Comparison of ENCODE assay signal across 8 cellular contexts in the genomic region with DNA sequence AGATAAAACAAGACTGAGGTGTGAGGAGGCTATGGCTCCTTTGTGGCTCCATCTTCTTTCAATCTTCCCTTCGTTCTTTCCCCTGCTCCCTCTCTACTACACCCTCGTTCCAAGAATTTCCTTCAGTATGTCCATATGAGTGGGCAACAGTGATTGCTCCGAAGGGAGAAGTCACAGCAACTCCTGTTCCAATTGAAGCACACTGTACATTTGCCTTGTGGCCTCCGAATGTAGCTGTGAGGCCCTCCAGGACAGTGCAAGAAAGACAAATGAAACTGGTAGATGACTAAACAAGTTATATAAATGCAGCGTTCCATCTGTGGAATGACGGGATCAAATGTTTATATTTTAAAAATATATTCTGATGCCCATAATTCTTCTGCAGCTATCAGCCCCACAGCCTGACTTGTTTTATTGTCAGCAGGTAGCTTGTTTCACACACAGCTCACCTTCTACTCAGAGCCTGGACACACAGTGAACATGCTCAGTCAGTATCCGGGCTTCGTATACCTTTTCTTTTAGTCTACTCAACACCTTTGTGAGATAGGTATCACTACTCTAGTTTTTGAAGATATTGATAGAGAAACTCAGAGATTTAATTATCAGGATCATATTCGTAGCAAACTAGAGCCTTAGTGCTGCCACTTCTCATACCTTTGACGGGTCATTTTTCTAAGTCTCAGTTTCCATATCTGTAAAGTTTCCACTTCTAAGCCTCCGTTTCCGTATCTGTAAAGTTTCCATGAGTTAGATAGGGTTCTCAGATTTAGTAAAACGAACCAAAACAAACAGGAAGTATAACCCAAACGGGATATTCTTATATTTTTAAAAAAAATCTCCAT. TPM values are rescaled to one million over a fixed set of nuclear protein-coding genes. Genes with fewer than 3 reads are reported as not detected.
DNase-seq lines count a peak whose midpoint lies in the region; ATAC-seq and TF ChIP-seq lines count a peak whose summit lies in the region.

No MANE protein-coding gene starts in this region.

- H3K4me1 Mint-ChIP-seq in activated B cell treated with CpG ODN at 0.5 μM for 24 hours = peaks cover 34% of the 10 kb centered on the region

- ATAC-seq in GM21528 (IDR thresholded peaks at IDR 0.05; ENCODE audit: low FRiP score, unreplicated experiment) (peak; percentile 15), activated B cell treated with CpG ODN at 0.5 μM for 24 hours (ENCODE audit: low read depth) (no peak), left lung (no peak)

- H3K36me3 ChIP-seq in BJ (ENCODE audit: control insufficient read depth, insufficient read depth, low read length) (no peaks in the 10 kb centered on the region), left lung (no peaks in the 10 kb centered on the region), transverse colon (no peaks in the 10 kb centered on the region)

- H3K27me3 ChIP-seq in BJ (ENCODE audit: control insufficient read depth, insufficient read depth, low read length) (no peaks in the 10 kb centered on the region), left lung (no peaks in the 10 kb centered on the region), transverse colon (no peaks in the 10 kb centered on the region)

- H3K27ac Mint-ChIP-seq in activated B cell treated with CpG ODN at 0.5 μM for 24 hours = peak overlapping the region; percentile 97

- DNase-seq in BJ (ENCODE audit: low read depth) (no peak), activated B cell treated with CpG ODN at 0.5 μM for 24 hours (no peak), left lung (no peak), transverse colon (no peak), HUDEP-2 (lab: John Stamatoyannopoulos, UW; ENCODE audit: unreplicated experiment in 76 of 76) (no peak), NCI-H1694 treated with DMSO at 0.1 percent for 48 hours (lab: John Stamatoyannopoulos, UW) (no peak)
- no peak for DNase-seq in stimulated activated CD4-positive, alpha-beta T cell treated with anti-CD3 and anti-CD28 coated beads, Interleukin-2, amount 100 ng/mL, for 48 hours

- intact Hi-C loops in activated B cell treated with CpG ODN at 0.5 μM for 24 hours (cut with micrococcal nuclease) = no loop called here
- intact Hi-C loops in left lung (cut with DNase I) = no loop called here
- intact Hi-C loops in transverse colon (cut with DNase I; ENCODE audit: low total_unique reads) = no loop called here

- H3K4me3 ChIP-seq in BJ (ENCODE audit: low read depth, low read length) (peak overlapping the region; percentile 96), left lung (peak overlapping the region; percentile 77 to 87), transverse colon (peak overlapping the region in 3 of 4 donors; percentile 72 to 88 (median 82))

- H3K9me3 ChIP-seq in left lung (no peaks in the 10 kb centered on the region), transverse colon (no peaks in the 10 kb centered on the region)

- peaks cover 7% of the 10 kb centered on the region for H3K9me3 Mint-ChIP-seq in activated B cell treated with CpG ODN at 0.5 μM for 24 hours

- TF ChIP-seq POLR2A in transverse colon (IDR thresholded peaks at IDR 0.05) = no peak

- CTCF ChIA-PET in BJ (lab: Yijun Ruan, JAX) = no interaction called here
- CTCF ChIA-PET in activated B cell treated with CpG ODN at 0.5 μM for 24 hours (lab: Charles Lee) = no interaction called here

- TF ChIP-seq EP300 in transverse colon (IDR thresholded peaks at IDR 0.05; ENCODE audit: low read depth) = no peak

- POLR2A ChIA-PET in BJ (lab: Charles Lee) (interaction anchor here (0.5 kb wide), 1 partner anchor 17 kb away, joined by 3 read pairs; no protein-coding TSS in a partner anchor), activated B cell treated with CpG ODN at 0.5 μM for 24 hours (lab: Charles Lee) (interaction anchor here (0.5 to 1.3 kb wide), 4 partner anchors 10 to 406 kb away, joined by 3 to 7 read pairs (median 4); partner anchors contain the start of gene FBXO11)

- H3K4me1 ChIP-seq in left lung (peaks cover 7 to 40% of the 10 kb centered on the region in 2 donors), transverse colon (peaks cover 0 to 24% (median 14%) of the 10 kb centered on the region in 4 donors)

- H3K27ac ChIP-seq in left lung (peak overlapping the region; percentile 97 to 99), transverse colon (peak overlapping the region; percentile 95 to 97 (median 96))

- WGBS in transverse colon (ENCODE audit: low coverage in 1 of 2), 2 donors = 54 to 70% methylated on average over 11 to 14 of the region's 14 CpGs

- in situ Hi-C loops in transverse colon (cut with MboI; ENCODE audit: low pct_ligation_motif_present in 1 of 4, low pct_unique_long_range_greater_than_20kb in 1 of 4, low sequenced_read_pairs in 3 of 4) = no loop called here

- peak overlapping the region; percentile 96 for H3K4me3 Mint-ChIP-seq in activated B cell treated with CpG ODN at 0.5 μM for 24 hours

- TF ChIP-seq CTCF in BJ (IDR thresholded peaks at IDR 0.05; ENCODE audit: insufficient read depth, low read depth, low read length) (no peak), activated B cell treated with CpG ODN at 0.5 μM for 24 hours (IDR thresholded peaks at IDR 0.05) (no peak), left lung (IDR thresholded peaks at IDR 0.05) (no peak), transverse colon (IDR thresholded peaks at IDR 0.05) (no peak)

- H3K36me3 Mint-ChIP-seq in activated B cell treated with CpG ODN at 0.5 μM for 24 hours (ENCODE audit: low read depth) = peaks cover 25% of the 10 kb centered on the region

- H3K27me3 Mint-ChIP-seq in activated B cell treated with CpG ODN at 0.5 μM for 24 hours = no peaks in the 10 kb centered on the region

RNA-seq across cellular contexts. Expression of gene FOXN2, which starts 1.2 kb away (rescaled TPM):
- 6.7 and 10.4 TPM in 2 replicates for polyA plus RNA-seq in BJ (2011; rRNA removed)
- polyA minus RNA-seq in BJ (2011; rRNA and poly(A)+ RNA removed) = 8.2 and 9.4 TPM in 2 replicates
- total RNA-seq in activated B cell treated with CpG ODN at 0.5 μM for 24 hours (35.0 and 36.0 TPM in 2 replicates), left lung (10 to 100 TPM; 23.4 to 37.9 TPM), transverse colon (10 to 100 TPM; 20.2 to 42.2 (median 23.6) TPM)
